Comparison of ENCODE assay signal across 8 cellular contexts in genomic region chr2:54206596-54206995, GRCh38. TPM values are rescaled to one million over a fixed set of nuclear protein-coding genes. Genes with fewer than 3 reads are reported as not detected.
DNase-seq lines count a peak whose midpoint lies in the region; TF ChIP-seq lines count a peak whose summit lies in the region.

No MANE protein-coding gene starts in this region.

- CTCF ChIA-PET in Calu3 (lab: Charles Lee) (interaction anchor here (0.9 to 1.8 kb wide), 4 partner anchors 10 to 502 kb away, joined by 3 to 4 read pairs (median 3); no protein-coding TSS in a partner anchor), HEK293T (lab: Yijun Ruan, JAX) (no interaction called here)

- H3K4me3 ChIP-seq in OCI-LY3 (ENCODE audit: low read length) (peak overlapping the region; percentile 29), epithelial cell of esophagus (ENCODE audit: low read length) (no peak overlapping the region)
- H3K4me3 ChIP-seq in effector memory CD4-positive, alpha-beta T cell (ENCODE audit: insufficient read depth, low read depth, low read length, poor library complexity, severe bottlenecking), result no peak overlapping the region

- H3K4me3 Mint-ChIP-seq in Calu3 (ENCODE audit: low read depth, unreplicated experiment), result no peak overlapping the region
- no peak overlapping the region for H3K4me3 Mint-ChIP-seq in progenitor cell of endocrine pancreas (ENCODE audit: low read depth)

- intact Hi-C loops in Calu3 (cut with micrococcal nuclease; ENCODE audit: unreplicated experiment), result loop anchor here (2.0 to 5.0 kb wide), 3 partner anchors 251 to 498 kb away; partner anchors contain the start of gene SPTBN1

- TF ChIP-seq CTCF in Calu3 (IDR thresholded peaks at IDR 0.05; ENCODE audit: unreplicated experiment), result peak; percentile 48
- peak; percentile 84 for TF ChIP-seq CTCF in OCI-LY3 (IDR thresholded peaks at IDR 0.05; ENCODE audit: low read depth, low read length)
- TF ChIP-seq CTCF in epithelial cell of esophagus (IDR thresholded peaks at IDR 0.05; ENCODE audit: insufficient read depth, low read depth, low read length, missing control alignments), result peak; percentile 30
- TF ChIP-seq CTCF in progenitor cell of endocrine pancreas (IDR thresholded peaks at IDR 0.05; ENCODE audit: unreplicated experiment), result peak; percentile 57

- no peak overlapping the region for H3K9ac ChIP-seq in OCI-LY3 (ENCODE audit: low read length)

- no peak overlapping the region for H3K27ac ChIP-seq in OCI-LY3 (ENCODE audit: low read length)
- no peak overlapping the region for H3K27ac ChIP-seq in effector memory CD4-positive, alpha-beta T cell (ENCODE audit: insufficient read depth, low read length, poor library complexity, severe bottlenecking)

- no peaks in the 10 kb centered on the region for H3K9me3 ChIP-seq in OCI-LY3 (ENCODE audit: insufficient read depth, low read length)
- H3K9me3 ChIP-seq in effector memory CD4-positive, alpha-beta T cell (ENCODE audit: control insufficient read depth, low read length), result no peaks in the 10 kb centered on the region

- no peaks in the 10 kb centered on the region for H3K27me3 ChIP-seq in OCI-LY3 (ENCODE audit: low read depth, low read length)
- H3K27me3 ChIP-seq in effector memory CD4-positive, alpha-beta T cell (replicated peaks; ENCODE audit: control insufficient read depth, insufficient read depth, low read length, poor library complexity, severe bottlenecking), result no peaks in the 10 kb centered on the region

- H3K4me1 ChIP-seq in OCI-LY3 (ENCODE audit: low read length), result no peaks in the 10 kb centered on the region
- H3K4me1 ChIP-seq in effector memory CD4-positive, alpha-beta T cell (ENCODE audit: control insufficient read depth, insufficient read depth, low read length, poor library complexity, severe bottlenecking), result no peaks in the 10 kb centered on the region

- H2AFZ ChIP-seq in OCI-LY3 (ENCODE audit: low read depth, low read length), result no peak overlapping the region

- H4K20me1 ChIP-seq in OCI-LY3 (ENCODE audit: insufficient read depth, low read length), result no peaks in the 10 kb centered on the region

- no peak overlapping the region for H3K27ac Mint-ChIP-seq in Calu3 (ENCODE audit: unreplicated experiment)
- H3K27ac Mint-ChIP-seq in progenitor cell of endocrine pancreas, result no peak overlapping the region

- H3K4me1 Mint-ChIP-seq in Calu3 (ENCODE audit: low read depth, unreplicated experiment), result no peaks in the 10 kb centered on the region
- no peaks in the 10 kb centered on the region for H3K4me1 Mint-ChIP-seq in progenitor cell of endocrine pancreas (ENCODE audit: low read depth)

- no peaks in the 10 kb centered on the region for H3K79me2 ChIP-seq in OCI-LY3 (ENCODE audit: low read length)

- H3K27me3 Mint-ChIP-seq in Calu3 (ENCODE audit: unreplicated experiment) (no peaks in the 10 kb centered on the region), progenitor cell of endocrine pancreas (no peaks in the 10 kb centered on the region)

- BruUV-seq in Calu3 (replicated peaks; lab: Mats Ljungman, UMichigan), result no TSS peak

- H3K36me3 Mint-ChIP-seq in Calu3 (ENCODE audit: insufficient read depth, unreplicated experiment) (no peaks in the 10 kb centered on the region), progenitor cell of endocrine pancreas (ENCODE audit: insufficient read depth) (no peaks in the 10 kb centered on the region)

- no peaks in the 10 kb centered on the region for H3K9me3 Mint-ChIP-seq in Calu3 (ENCODE audit: low read depth, unreplicated experiment)
- H3K9me3 Mint-ChIP-seq in progenitor cell of endocrine pancreas (ENCODE audit: low read depth), result peaks cover 2% of the 10 kb centered on the region

- POLR2A ChIA-PET in HEK293T (lab: Yijun Ruan, JAX), result no interaction called here

- H3K36me3 ChIP-seq in OCI-LY3 (replicated peaks; ENCODE audit: low read depth, low read length), result no peaks in the 10 kb centered on the region
- H3K36me3 ChIP-seq in effector memory CD4-positive, alpha-beta T cell (ENCODE audit: control insufficient read depth, insufficient read depth, low read length), result no peaks in the 10 kb centered on the region

- DNase-seq in Calu3, result peak; percentile 28
- DNase-seq in HEK293T (ENCODE audit: extremely low spot score), result peak; percentile 31
- peak; percentile 36 for DNase-seq in epithelial cell of esophagus (ENCODE audit: low read depth)
- DNase-seq in progenitor cell of endocrine pancreas (ENCODE audit: low spot score, unreplicated experiment), result no peak
- DNase-seq in effector memory CD4-positive, alpha-beta T cell, result no peak
- DNase-seq in activated CD8-positive, alpha-beta memory T cell treated with anti-CD3 and anti-CD28 coated beads for 24 hours, result no peak
- no peak for DNase-seq in stimulated activated CD4-positive, alpha-beta T cell treated with anti-CD3 and anti-CD28 coated beads, Interleukin-1b, Interleukin-23, amount 100 ng/mL, for 48 hours

- H3K4me2 ChIP-seq in OCI-LY3 (ENCODE audit: low read length), result peak overlapping the region; percentile 34

TF ChIP-seq in HEK293T, 16 proteins besides CTCF, POLR2A, EP300 and RAD21:
- TF ChIP-seq HDGF (IDR thresholded peaks at IDR 0.05; ENCODE audit: borderline replicate concordance) (no peak), CTBP1 (IDR thresholded peaks at IDR 0.05; ENCODE audit: borderline replicate concordance) (no peak), ZNF384 (IDR thresholded peaks at IDR 0.05) (no peak), BHLHE40 (IDR thresholded peaks at IDR 0.05; ENCODE audit: borderline replicate concordance) (no peak), LEF1 (IDR thresholded peaks at IDR 0.05; ENCODE audit: borderline replicate concordance) (no peak), ARNT (IDR thresholded peaks at IDR 0.05) (no peak), TARDBP (IDR thresholded peaks at IDR 0.05) (no peak), L3MBTL2 (conservative IDR thresholded peaks at IDR 0.05) (no peak), FOXM1 (IDR thresholded peaks at IDR 0.05; ENCODE audit: borderline replicate concordance) (no peak)
TF ChIP-seq in HEK293T: peak in this region for 0.

RNA-seq across cellular contexts. Expression of gene TSPYL6, which starts 49.4 kb away (rescaled TPM):
- not detected in 2 replicates for total RNA-seq in Calu3 (2022)
- not detected in 2 replicates for total RNA-seq in progenitor cell of endocrine pancreas

Comparison
In these comparisons a context has a peak if more than half of its experiments do, and no peak if none do; other contexts are left out.
1. DNase-seq: peak in Calu3 (single experiment), HEK293T (single experiment) and epithelial cell of esophagus (single experiment); none in progenitor cell of endocrine pancreas (single experiment), effector memory CD4-positive, alpha-beta T cell (0 of 3), activated CD8-positive, alpha-beta memory T cell treated with anti-CD3 and anti-CD28 coated beads for 24 hours (single experiment) and stimulated activated CD4-positive, alpha-beta T cell treated with anti-CD3 and anti-CD28 coated beads, Interleukin-1b, Interleukin-23, amount 100 ng/mL, for 48 hours (single experiment).
2. CTCF ChIP-seq: peak in every context shown above with its lines; median percentile 84 in OCI-LY3; 57 in progenitor cell of endocrine pancreas; 48 in Calu3; 30 in epithelial cell of esophagus.